8 cellular contexts compared by ENCODE assay signal in the genomic region with DNA sequence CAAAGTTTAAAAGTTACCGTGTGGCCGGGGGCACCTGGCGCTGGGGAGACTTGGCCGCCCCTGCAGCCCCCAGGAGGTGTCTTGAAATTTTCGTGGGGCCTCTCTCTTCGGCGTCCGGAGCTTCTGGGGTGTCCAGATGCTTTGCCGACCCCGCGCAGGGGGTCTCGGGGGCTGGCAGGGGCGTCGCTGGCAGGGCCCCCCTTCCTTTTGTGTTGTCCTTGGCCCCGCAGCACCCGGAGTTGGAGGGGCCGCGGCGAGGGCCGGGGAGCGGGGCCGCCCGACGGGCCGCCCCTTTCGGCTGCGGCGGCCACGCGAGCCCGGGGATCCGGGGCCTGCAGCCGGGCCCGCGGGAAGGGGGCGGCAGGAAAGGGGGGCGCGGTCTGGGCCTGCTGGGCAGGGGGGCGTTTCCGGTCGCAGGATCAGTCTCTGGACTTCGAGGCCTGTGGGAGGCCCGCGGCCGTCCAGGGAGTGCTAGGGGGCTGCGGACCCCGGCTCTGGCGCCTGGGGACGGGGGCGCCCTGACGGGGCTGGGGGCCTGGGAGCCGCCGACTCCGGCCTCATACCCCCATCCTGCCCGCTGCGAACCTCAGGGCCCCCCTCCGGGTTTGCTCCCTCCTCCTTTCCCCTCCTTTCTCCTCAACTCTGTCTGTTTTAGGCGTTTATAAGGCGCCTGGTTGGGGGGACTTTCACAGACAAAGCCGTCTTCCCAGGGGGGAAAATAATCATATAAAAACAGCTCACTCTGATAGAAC. TPM values are rescaled to one million over a fixed set of nuclear protein-coding genes. Genes with fewer than 3 reads are reported as not detected.
A peak's percentile ranks its signal among the peaks of the same experiment; 100 is the strongest.
DNase-seq lines count a peak whose midpoint lies in the region; ATAC-seq and TF ChIP-seq lines count a peak whose summit lies in the region.

No MANE protein-coding gene starts in this region.

- no peaks in the 10 kb centered on the region for H3K9me3 ChIP-seq in BE2C
- no peaks in the 10 kb centered on the region for H3K9me3 ChIP-seq in heart right ventricle

- peaks cover 11% of the 10 kb centered on the region for H3K36me3 Mint-ChIP-seq in activated naive CD4-positive, alpha-beta T cell treated with anti-CD3 and anti-CD28 coated beads, Interleukin-2, amount 10 ng/mL, durations not matched to agents 7 days and 5 days

- H3K27ac Mint-ChIP-seq in activated naive CD4-positive, alpha-beta T cell treated with anti-CD3 and anti-CD28 coated beads, Interleukin-2, amount 10 ng/mL, durations not matched to agents 7 days and 5 days, result peak overlapping the region; percentile 83

- H3K27ac ChIP-seq in heart right ventricle (peak overlapping the region; percentile 46 to 96 (median 88)), rectal smooth muscle tissue (ENCODE audit: low read depth, low read length) (peak overlapping the region; percentile 66)

- H3K4me1 ChIP-seq in BE2C (peaks cover 9% of the 10 kb centered on the region), heart right ventricle (peaks cover 0 to 32% (median 20%) of the 10 kb centered on the region in 9 donors), rectal smooth muscle tissue (ENCODE audit: control insufficient read depth, insufficient read depth, low read length) (peaks cover 5% of the 10 kb centered on the region)

- peak overlapping the region; percentile 62 for H3K9ac ChIP-seq in rectal smooth muscle tissue (ENCODE audit: low read length)

- no peaks in the 10 kb centered on the region for H3K27me3 ChIP-seq in BE2C
- H3K27me3 ChIP-seq in heart right ventricle, result no peaks in the 10 kb centered on the region
- no peaks in the 10 kb centered on the region for H3K27me3 ChIP-seq in rectal smooth muscle tissue (ENCODE audit: control insufficient read depth, insufficient read depth, low read length)

- H3K36me3 ChIP-seq in BE2C, result peaks cover 17% of the 10 kb centered on the region
- H3K36me3 ChIP-seq in heart right ventricle, result peaks cover 0 to 8% (median 0%) of the 10 kb centered on the region in 9 donors
- H3K36me3 ChIP-seq in rectal smooth muscle tissue (ENCODE audit: control insufficient read depth, insufficient read depth, low read length), result no peaks in the 10 kb centered on the region

- H3K4me3 ChIP-seq in BE2C (ENCODE audit: low read depth, low read length), result peak overlapping the region; percentile 91
- peak overlapping the region; percentile 77 to 100 (median 86) for H3K4me3 ChIP-seq in heart right ventricle
- H3K4me3 ChIP-seq in rectal smooth muscle tissue (ENCODE audit: low read length), result peak overlapping the region; percentile 73

- peaks cover 4% of the 10 kb centered on the region for H3K27me3 Mint-ChIP-seq in activated naive CD4-positive, alpha-beta T cell treated with anti-CD3 and anti-CD28 coated beads, Interleukin-2, amount 10 ng/mL, durations not matched to agents 7 days and 5 days

- ATAC-seq in heart right ventricle (peak in 7 of 8 donors; percentile 4 to 34 (median 22)), sciatic nerve (no peak)

- DNase-seq in BE2C (peak; percentile 34), HEK293T (ENCODE audit: extremely low spot score) (peak; percentile 22), heart right ventricle (no peak), sciatic nerve (ENCODE audit: low spot score) (no peak), GOT3 (lab: John Stamatoyannopoulos, UW) (no peak), NCI-H345 (lab: John Stamatoyannopoulos, UW) (no peak)
- peak; percentile 32 for DNase-seq in activated naive CD4-positive, alpha-beta T cell treated with anti-CD3 and anti-CD28 coated beads, Interleukin-2, amount 10 ng/mL, durations not matched to agents 7 days and 5 days

- H3K4me3 Mint-ChIP-seq in activated naive CD4-positive, alpha-beta T cell treated with anti-CD3 and anti-CD28 coated beads, Interleukin-2, amount 10 ng/mL, durations not matched to agents 7 days and 5 days, result peak overlapping the region; percentile 82

- POLR2A ChIA-PET in HEK293T (lab: Yijun Ruan, JAX), result interaction anchor here (1.8 to 2.5 kb wide), 4 partner anchors 14 to 79 kb away, joined by 8 to 19 read pairs (median 10); a partner anchor contains a TSS

- no peak for TF ChIP-seq CTCF in BE2C (IDR thresholded peaks at IDR 0.05; ENCODE audit: low read depth, low read length)
- TF ChIP-seq CTCF in heart right ventricle (IDR thresholded peaks at IDR 0.05), result no peak

- H3K4me1 Mint-ChIP-seq in activated naive CD4-positive, alpha-beta T cell treated with anti-CD3 and anti-CD28 coated beads, Interleukin-2, amount 10 ng/mL, durations not matched to agents 7 days and 5 days, result peaks cover 36% of the 10 kb centered on the region

- CTCF ChIA-PET in HEK293T (lab: Yijun Ruan, JAX), result no interaction called here
- CTCF ChIA-PET in activated naive CD4-positive, alpha-beta T cell treated with anti-CD3 and anti-CD28 coated beads, Interleukin-2, amount 10 ng/mL, durations not matched to agents 7 days and 5 days (lab: Charles Lee), result interaction anchor here (1.0 kb wide), 2 partner anchors 9 to 64 kb away, joined by 3 read pairs; no protein-coding TSS in a partner anchor

- intact Hi-C loops in heart right ventricle (cut with DNase I), result loop anchor here in 5 of 10 donors (5.0 to 10.0 kb wide), 6 partner anchors 53 to 377 kb away; a partner anchor contains a TSS
- intact Hi-C loops in sciatic nerve (cut with DNase I), result no loop called here

- H3K9me3 Mint-ChIP-seq in activated naive CD4-positive, alpha-beta T cell treated with anti-CD3 and anti-CD28 coated beads, Interleukin-2, amount 10 ng/mL, durations not matched to agents 7 days and 5 days, result no peaks in the 10 kb centered on the region

- 0% methylated on average over 49 to 60 of the region's 60 CpGs for WGBS in heart right ventricle, 2 donors

TF ChIP-seq in HEK293T, 16 proteins besides CTCF, POLR2A, EP300 and RAD21:
- TF ChIP-seq L3MBTL2 (conservative IDR thresholded peaks at IDR 0.05) (no peak), ARNT (IDR thresholded peaks at IDR 0.05) (no peak), SUZ12 (IDR thresholded peaks at IDR 0.05) (no peak), LEF1 (IDR thresholded peaks at IDR 0.05; ENCODE audit: borderline replicate concordance) (no peak), FOXM1 (IDR thresholded peaks at IDR 0.05; ENCODE audit: borderline replicate concordance) (no peak), SP1 (IDR thresholded peaks at IDR 0.05) (no peak), NFRKB (IDR thresholded peaks at IDR 0.05) (no peak), BHLHE40 (IDR thresholded peaks at IDR 0.05; ENCODE audit: borderline replicate concordance) (no peak), TARDBP (IDR thresholded peaks at IDR 0.05) (no peak), FOXK2 (IDR thresholded peaks at IDR 0.05) (no peak), CTBP1 (IDR thresholded peaks at IDR 0.05; ENCODE audit: borderline replicate concordance) (no peak), FOXA1 (IDR thresholded peaks at IDR 0.05) (no peak), ELF4 (IDR thresholded peaks at IDR 0.05) (no peak), HDGF (IDR thresholded peaks at IDR 0.05; ENCODE audit: borderline replicate concordance) (no peak), ZNF384 (IDR thresholded peaks at IDR 0.05) (no peak)
- TF ChIP-seq, protein P1, sequence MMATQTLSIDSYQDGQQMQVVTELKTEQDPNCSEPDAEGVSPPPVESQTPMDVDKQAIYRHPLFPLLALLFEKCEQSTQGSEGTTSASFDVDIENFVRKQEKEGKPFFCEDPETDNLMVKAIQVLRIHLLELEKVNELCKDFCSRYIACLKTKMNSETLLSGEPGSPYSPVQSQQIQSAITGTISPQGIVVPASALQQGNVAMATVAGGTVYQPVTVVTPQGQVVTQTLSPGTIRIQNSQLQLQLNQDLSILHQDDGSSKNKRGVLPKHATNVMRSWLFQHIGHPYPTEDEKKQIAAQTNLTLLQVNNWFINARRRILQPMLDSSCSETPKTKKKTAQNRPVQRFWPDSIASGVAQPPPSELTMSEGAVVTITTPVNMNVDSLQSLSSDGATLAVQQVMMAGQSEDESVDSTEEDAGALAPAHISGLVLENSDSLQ (IDR thresholded peaks at IDR 0.05), result no peak

RNA-seq across cellular contexts. Expression of a gene that starts 0.9 kb away (rescaled TPM):
- polyA plus RNA-seq in BE2C (2012; ENCODE audit: insufficient read depth, insufficient read length, low read depth), result 89.3 TPM
- total RNA-seq in heart right ventricle (10 to 100 TPM; 31.7 to 51.5 (median 36.7) TPM), sciatic nerve (72.6 TPM)
- polyA plus RNA-seq in heart right ventricle, result 10 to 100 TPM; 21.4 to 23.0 TPM

RNA-seq across cellular contexts. Expression of a gene that starts 16.2 kb away (rescaled TPM):
- polyA plus RNA-seq in BE2C (2012; ENCODE audit: insufficient read depth, insufficient read length, low read depth), result 80.2 TPM
- 10 to 100 TPM; 26.5 to 53.8 (median 31.4) TPM for total RNA-seq in heart right ventricle
- 10 to 100 TPM; 23.2 to 90.3 TPM for polyA plus RNA-seq in heart right ventricle
- 45.5 TPM for total RNA-seq in sciatic nerve

Comparison
In these comparisons a context has a peak if more than half of its experiments do, and no peak if none do; other contexts are left out.
1. DNase-seq: peak in BE2C (single experiment), HEK293T (single experiment) and activated naive CD4-positive, alpha-beta T cell treated with anti-CD3 and anti-CD28 coated beads, Interleukin-2, amount 10 ng/mL, durations not matched to agents 7 days and 5 days (single experiment); none in heart right ventricle (0 of 2), sciatic nerve (single experiment), GOT3 (single experiment) and NCI-H345 (single experiment).
2. Peak in every context shown above with its lines, with median percentiles within 50 percentile points of each other: H3K4me3 ChIP-seq.